Comparison of ENCODE assay signal across 12 cellular contexts in genomic region chr1:246773213-246773641, GRCh38. TPM values are rescaled to one million over a fixed set of nuclear protein-coding genes. Genes with fewer than 3 reads are reported as not detected.
DNase-seq lines count a peak whose midpoint lies in the region; ATAC-seq and TF ChIP-seq lines count a peak whose summit lies in the region.
"Had no signal": no experiment of that assay in that cellular context is flagged by ENCODE, and none has a peak within 500 bp of the region (broad histone marks: within the 10 kb centered on the region; RNA-seq: fewer than 3 reads in every experiment).

No MANE protein-coding gene starts in this region.

- peak; percentile 99 for ATAC-seq in GM18498 (IDR thresholded peaks at IDR 0.05; ENCODE audit: unreplicated experiment)
- peak; percentile 99 for ATAC-seq in GM19468 (IDR thresholded peaks at IDR 0.05; ENCODE audit: extremely low read depth, unreplicated experiment)
- peak; percentile 96 for ATAC-seq in HG03045 (IDR thresholded peaks at IDR 0.05; ENCODE audit: unreplicated experiment)
- ATAC-seq: HCT116 had no signal

- peak; percentile 85 for DNase-seq in OCI-LY7 (ENCODE audit: low spot score)
- no peak for DNase-seq in CD8-positive, alpha-beta memory T cell
- no peak for DNase-seq in MG63
- no peak for DNase-seq in A172 (ENCODE audit: low spot score)
- no peak for DNase-seq in NK-92 treated with Interleukin-12 subunit alpha and Interleukin-12 subunit beta, amount 100 ng/mL, for 24 hours (lab: John Stamatoyannopoulos, UW)
- DNase-seq: CD4-positive, alpha-beta T cell; hypothalamus had no signal

- H3K36me3 Mint-ChIP-seq in CD8-positive, alpha-beta memory T cell = peaks cover 10 to 38% (median 14%) of the 10 kb centered on the region in 3 donors

- H3K27ac Mint-ChIP-seq in CD8-positive, alpha-beta memory T cell = no peak overlapping the region
- H3K27ac Mint-ChIP-seq: CD4-positive, alpha-beta T cell had no signal

- H3K4me1 Mint-ChIP-seq in CD8-positive, alpha-beta memory T cell = peaks cover 5 to 8% (median 7%) of the 10 kb centered on the region in 3 donors

- H4K20me1 ChIP-seq in OCI-LY7 (ENCODE audit: insufficient read depth, low read length) = no peaks in the 10 kb centered on the region

- peak overlapping the region; percentile 73; the same call in 1 of the 2 replicates for H2AFZ ChIP-seq in OCI-LY7 (ENCODE audit: low read length)

- H3K4me1 ChIP-seq in OCI-LY7 (ENCODE audit: insufficient read depth, low read length, poor library complexity, severe bottlenecking) = peaks cover 50% of the 10 kb centered on the region
- H3K4me1 ChIP-seq in CD8-positive, alpha-beta memory T cell (ENCODE audit: insufficient read depth, low read length) = no peaks in the 10 kb centered on the region

- peak overlapping the region; percentile 47 for H3K4me3 ChIP-seq in OCI-LY7 (ENCODE audit: low read depth, low read length, poor library complexity, severe bottlenecking)
- H3K4me3 ChIP-seq in CD8-positive, alpha-beta memory T cell (ENCODE audit: low read length) = no peak overlapping the region
- H3K4me3 ChIP-seq in MG63 = no peak overlapping the region
- H3K4me3 ChIP-seq: SK-N-MC had no signal

- H3K36me3 ChIP-seq in OCI-LY7 (ENCODE audit: insufficient read depth, low read length) = no peaks in the 10 kb centered on the region
- H3K36me3 ChIP-seq in CD8-positive, alpha-beta memory T cell (ENCODE audit: insufficient read depth, low read length) = no peaks in the 10 kb centered on the region
- peaks cover 17% of the 10 kb centered on the region for H3K36me3 ChIP-seq in MG63

- intact Hi-C loops in OCI-LY7 (cut with micrococcal nuclease; ENCODE audit: unreplicated experiment) = loop anchor here (5.0 kb wide), 1 partner anchor 206 kb away; the partner anchor contains the start of genes CNST and TFB2M

- POLR2A ChIA-PET in OCI-LY7 (lab: Charles Lee) = interaction anchor here (0.5 to 4.5 kb wide), 3 partner anchors 9 to 234 kb away, joined by 4 to 24 read pairs (median 7); no protein-coding TSS in a partner anchor
- POLR2A ChIA-PET in CD8-positive, alpha-beta memory T cell (lab: Charles Lee) = no interaction called here

- no peak for TF ChIP-seq CTCF in OCI-LY7 (conservative IDR thresholded peaks at IDR 0.05; ENCODE audit: low read length)

- H3K27me3 ChIP-seq in CD8-positive, alpha-beta memory T cell (ENCODE audit: insufficient read depth, low read length, poor library complexity, severe bottlenecking) = no peaks in the 10 kb centered on the region
- no peaks in the 10 kb centered on the region for H3K27me3 ChIP-seq in MG63

- CTCF ChIA-PET in OCI-LY7 (lab: Charles Lee; ENCODE audit: unreplicated experiment) = interaction anchor here (0.6 kb wide), 2 partner anchors 149 to 704 kb away, joined by 3 to 5 read pairs; no protein-coding TSS in a partner anchor
- CTCF ChIA-PET in CD8-positive, alpha-beta memory T cell (lab: Charles Lee) = no interaction called here

- H3K9me2 ChIP-seq in OCI-LY7 (ENCODE audit: insufficient read depth, low read length) = no peaks in the 10 kb centered on the region

- H3K27me3 Mint-ChIP-seq in CD8-positive, alpha-beta memory T cell = no peaks in the 10 kb centered on the region
- H3K27me3 Mint-ChIP-seq: CD4-positive, alpha-beta T cell had no signal

- no peaks in the 10 kb centered on the region for H3K79me2 ChIP-seq in OCI-LY7 (ENCODE audit: insufficient read depth, low read depth, low read length)

- peak overlapping the region; percentile 93 for H3K27ac ChIP-seq in OCI-LY7 (ENCODE audit: low read depth, low read length, poor library complexity, severe bottlenecking)
- H3K27ac ChIP-seq in CD8-positive, alpha-beta memory T cell (ENCODE audit: low read depth, low read length) = no peak overlapping the region
- H3K27ac ChIP-seq: SK-N-MC had no signal

- H3K4me2 ChIP-seq in OCI-LY7 (ENCODE audit: low read length) = peak overlapping the region; percentile 78

- H3K4me3 Mint-ChIP-seq in CD8-positive, alpha-beta memory T cell = no peak overlapping the region
- H3K4me3 Mint-ChIP-seq: CD4-positive, alpha-beta T cell had no signal

- no peaks in the 10 kb centered on the region for H3K9me3 Mint-ChIP-seq in CD8-positive, alpha-beta memory T cell
- H3K9me3 Mint-ChIP-seq: CD4-positive, alpha-beta T cell had no signal

- peaks cover 5% of the 10 kb centered on the region; the same call in 1 of the 2 replicates for H3K9me3 ChIP-seq in OCI-LY7 (ENCODE audit: low read length)
- no peaks in the 10 kb centered on the region for H3K9me3 ChIP-seq in CD8-positive, alpha-beta memory T cell (ENCODE audit: low read length)
- no peaks in the 10 kb centered on the region for H3K9me3 ChIP-seq in MG63

- BruUV-seq in OCI-LY7 (replicated peaks; lab: Mats Ljungman, UMichigan) = no TSS peak

RNA-seq across cellular contexts. Expression of gene SCCPDH, which starts 49.0 kb away (rescaled TPM):
- total RNA-seq in OCI-LY7 (2014; rRNA removed; shearing (Covaris generic)) = 1.8 and 1.9 TPM in 2 replicates
- 12.1 and 12.2 TPM in 2 replicates for total RNA-seq in OCI-LY7 (2022)
- 10 to 100 TPM; 39.5 to 41.0 TPM for total RNA-seq in CD8-positive, alpha-beta memory T cell
- polyA plus RNA-seq in CD8-positive, alpha-beta memory T cell = 20.2 TPM
- total RNA-seq in MG63 (2014; rRNA removed; shearing (Covaris generic); ENCODE audit: low replicate concordance) = 51.1 and 76.6 TPM in 2 replicates
- 102 and 118 TPM in 2 replicates for total RNA-seq in A172 (2014; rRNA removed; shearing (Covaris generic))
